Comparison of ENCODE assay signal across 11 cellular contexts in genomic region chr13:80037505-80037888, GRCh38.
A peak's percentile ranks its signal among the peaks of the same experiment; 100 is the strongest.
DNase-seq lines count a peak whose midpoint lies in the region; ATAC-seq and TF ChIP-seq lines count a peak whose summit lies in the region.
"Had no signal": no experiment of that assay in that cellular context is flagged by ENCODE, and none has a peak within 500 bp of the region (broad histone marks: within the 10 kb centered on the region; RNA-seq: fewer than 3 reads in every experiment).

No MANE protein-coding gene starts in this region.

- POLR2A ChIA-PET in BJ (lab: Charles Lee) = no interaction called here

- intact Hi-C loops in cardiac septum (cut with DNase I) = no loop called here

- H3K4me3 ChIP-seq in BJ (ENCODE audit: low read depth, low read length) = no peak overlapping the region
- 0 out of 2 replicates have a peak overlapping the region, but pooled peaks have one; percentile 2 for H3K4me3 ChIP-seq in OCI-LY3 (ENCODE audit: low read length)
- H3K4me3 ChIP-seq: K562, tibial nerve had no signal

- TF ChIP-seq CTCF in BJ (IDR thresholded peaks at IDR 0.05; ENCODE audit: insufficient read depth, low read depth, low read length) (no peak), OCI-LY3 (IDR thresholded peaks at IDR 0.05; ENCODE audit: low read depth, low read length) (no peak)

- H3K36me3 ChIP-seq in BJ (ENCODE audit: control insufficient read depth, insufficient read depth, low read length) (no peaks in the 10 kb centered on the region), OCI-LY3 (replicated peaks; ENCODE audit: low read depth, low read length) (no peaks in the 10 kb centered on the region)
- H3K36me3 ChIP-seq: tibial nerve had no signal

- peak overlapping the region; percentile 46 for H3K4me2 ChIP-seq in OCI-LY3 (ENCODE audit: low read length)

- no peak overlapping the region for H3K27ac ChIP-seq in OCI-LY3 (ENCODE audit: low read length)
- H3K27ac ChIP-seq: parathyroid adenoma had no signal

- no peaks in the 10 kb centered on the region for H3K79me2 ChIP-seq in OCI-LY3 (ENCODE audit: low read length)
- H3K79me2 ChIP-seq: parathyroid adenoma had no signal

- no peaks in the 10 kb centered on the region for H3K9me3 ChIP-seq in OCI-LY3 (ENCODE audit: insufficient read depth, low read length)
- H3K9me3 ChIP-seq: tibial nerve had no signal

- no peak overlapping the region for H3K9ac ChIP-seq in OCI-LY3 (ENCODE audit: low read length)
- H3K9ac ChIP-seq: parathyroid adenoma had no signal

- ATAC-seq in GM21825 (IDR thresholded peaks at IDR 0.05; ENCODE audit: unreplicated experiment) (peak; percentile 52), HG03108 (IDR thresholded peaks at IDR 0.05; ENCODE audit: unreplicated experiment) (no peak)
- ATAC-seq: K562 had no signal

- H4K20me1 ChIP-seq in OCI-LY3 (ENCODE audit: insufficient read depth, low read length) = no peaks in the 10 kb centered on the region

- no peak overlapping the region for H2AFZ ChIP-seq in OCI-LY3 (ENCODE audit: low read depth, low read length)
- H2AFZ ChIP-seq: parathyroid adenoma had no signal

- H3K4me1 ChIP-seq in OCI-LY3 (ENCODE audit: low read length) = peaks cover 32% of the 10 kb centered on the region
- H3K4me1 ChIP-seq: parathyroid adenoma had no signal

- CTCF ChIA-PET in BJ (lab: Yijun Ruan, JAX) = interaction anchor here (0.6 to 1.2 kb wide), 2 partner anchors 24 to 254 kb away, joined by 3 read pairs; no protein-coding TSS in a partner anchor

- DNase-seq in BJ (ENCODE audit: low read depth) (peak; percentile 62), hepatic stellate cell (ENCODE audit: low spot score) (peak; percentile 25), cardiac septum (ENCODE audit: low spot score) (no peak), NCI-H1105 treated with DMSO at 0.1 percent for 48 hours (lab: John Stamatoyannopoulos, UW) (no peak)
- no peak for DNase-seq in effector CD8-positive, alpha-beta T cell (lab: John Stamatoyannopoulos, UW)

- H3K27me3 ChIP-seq in BJ (ENCODE audit: control insufficient read depth, insufficient read depth, low read length) (no peaks in the 10 kb centered on the region), OCI-LY3 (ENCODE audit: low read depth, low read length) (peaks cover 16% of the 10 kb centered on the region; the same call in 1 of the 2 replicates)
- H3K27me3 ChIP-seq: tibial nerve had no signal

Comparison
In these comparisons a context has a peak if more than half of its experiments do, and no peak if none do; other contexts are left out.
1. DNase-seq: peak in BJ (single experiment) and hepatic stellate cell (single experiment); none in cardiac septum (single experiment), effector CD8-positive, alpha-beta T cell (single experiment) and NCI-H1105 treated with DMSO at 0.1 percent for 48 hours (single experiment).